16 cellular contexts compared by ENCODE assay signal in genomic region chr7:27239780-27240731, GRCh38. TPM values are rescaled to one million over a fixed set of nuclear protein-coding genes. Genes with fewer than 3 reads are reported as not detected.
DNase-seq lines count a peak whose midpoint lies in the region; ATAC-seq, FAIRE-seq and TF ChIP-seq lines count a peak whose summit lies in the region.
"Had no signal": no experiment of that assay in that cellular context is flagged by ENCODE, and none has a peak within 500 bp of the region (broad histone marks: within the 10 kb centered on the region; RNA-seq: fewer than 3 reads in every experiment).

No MANE protein-coding gene starts in this region.

- H3K4me1 Mint-ChIP-seq in T-helper 2 cell treated with Interferon-gamma antibody and Interleukin-4, amounts not matched to agents 5 μg/mL and 100 μg/mL, for 36 hours (ENCODE audit: low read depth): no peaks in the 10 kb centered on the region

- peak overlapping the region in 2 of 3 donors; percentile 10 to 48 for H3K4me3 ChIP-seq in breast epithelium
- H3K4me3 ChIP-seq in mammary epithelial cell (replicated peaks in 1 of 3; ENCODE audit: insufficient read depth in 1 of 3, low read depth in 2 of 3, low read length in 3 of 3): no peak overlapping the region
- H3K4me3 ChIP-seq in mesodermal cell (ENCODE audit: extremely low read depth, insufficient read depth, low read length, poor library complexity, severe bottlenecking): peak overlapping the region; percentile 27
- H3K4me3 ChIP-seq in stomach: peak overlapping the region in 3 of 4 donors; percentile 3 to 31 (median 11)
- H3K4me3 ChIP-seq: HAP-1 had no signal

- dilution Hi-C loops in mammary epithelial cell (cut with HindIII; ENCODE audit: low sequenced_read_pairs): loop anchor here (5.0 kb wide), 1 partner anchor 72 kb away; no protein-coding TSS in a partner anchor

- H4K20me1 ChIP-seq in mammary epithelial cell (ENCODE audit: insufficient read depth, low read length): no peaks in the 10 kb centered on the region

- no peaks in the 10 kb centered on the region for H3K9me3 Mint-ChIP-seq in T-helper 2 cell treated with Interferon-gamma antibody and Interleukin-4, amounts not matched to agents 5 μg/mL and 100 μg/mL, for 36 hours
- H3K9me3 Mint-ChIP-seq: T-helper 1 cell treated with Interleukin-12 subunit alpha and Interleukin-12 subunit beta and Interleukin-4 antibody, amounts not matched to agents 30 μg/mL and 1 μg/mL, for 36 hours had no signal

- no peak overlapping the region for H3K27ac Mint-ChIP-seq in T-helper 2 cell treated with Interferon-gamma antibody and Interleukin-4, amounts not matched to agents 5 μg/mL and 100 μg/mL, for 36 hours

- intact Hi-C loops in breast epithelium (cut with DNase I; ENCODE audit: low total_unique reads): no loop called here
- intact Hi-C loops in mammary epithelial cell (cut with micrococcal nuclease): no loop called here
- intact Hi-C loops in stomach (cut with DNase I; ENCODE audit: low total_unique reads): no loop called here

- no peak for FAIRE-seq in RCC 7860 (lab: Jason Lieb, UNC)

- no peak overlapping the region for H3K4me2 ChIP-seq in mammary epithelial cell (ENCODE audit: insufficient read depth, low read depth, low read length)

- no peak for TF ChIP-seq CTCF in breast epithelium (IDR thresholded peaks at IDR 0.05)
- TF ChIP-seq CTCF in mammary epithelial cell (conservative IDR thresholded peaks at IDR 0.05 in 1 of 2, IDR thresholded peaks at IDR 0.05 in 1 of 2; ENCODE audit: extremely low read depth in 1 of 2, insufficient read depth in 1 of 2, low read depth in 1 of 2, low read length in 2 of 2): no peak
- TF ChIP-seq CTCF in stomach (IDR thresholded peaks at IDR 0.05): no peak

- H3K9ac ChIP-seq in mammary epithelial cell (ENCODE audit: insufficient read depth, low read length): no peak overlapping the region

- no peaks in the 10 kb centered on the region for H3K36me3 Mint-ChIP-seq in T-helper 2 cell treated with Interferon-gamma antibody and Interleukin-4, amounts not matched to agents 5 μg/mL and 100 μg/mL, for 36 hours (ENCODE audit: low read depth)

- TF ChIP-seq EP300 in stomach (IDR thresholded peaks at IDR 0.05): no peak

- H2AFZ ChIP-seq in mammary epithelial cell (ENCODE audit: low read depth, low read length): no peak overlapping the region

- H3K27me3 ChIP-seq in breast epithelium (peaks cover 14 to 98% of the 10 kb centered on the region in 2 donors), mammary epithelial cell (ENCODE audit: insufficient read depth, low read length) (peaks cover 67% of the 10 kb centered on the region), stomach (peaks cover 36 to 100% (median 97%) of the 10 kb centered on the region in 3 donors)

- 14% methylated on average over 20 of the region's 33 CpGs for WGBS in mammary epithelial cell (ENCODE audit: low coverage, missing lambda C conversion rate)
- WGBS in mesodermal cell (ENCODE audit: insufficient coverage in 2 of 2), 2 experiments: 1% methylated on average over 26 to 28 of the region's 33 CpGs
- WGBS in stomach, 5 donors: 3 to 7% (median 5%) methylated on average over 25 to 33 of the region's 33 CpGs

- peaks cover 0 to 13% of the 10 kb centered on the region in 2 donors for H3K4me1 ChIP-seq in breast epithelium
- H3K4me1 ChIP-seq in mammary epithelial cell (ENCODE audit: insufficient read depth, low read length): peaks cover 14% of the 10 kb centered on the region
- peaks cover 41% of the 10 kb centered on the region for H3K4me1 ChIP-seq in mesodermal cell (ENCODE audit: control insufficient read depth, insufficient read depth, low read length, poor library complexity, severe bottlenecking)
- peaks cover 31 to 62% (median 47%) of the 10 kb centered on the region in 4 donors for H3K4me1 ChIP-seq in stomach

- H3K27ac ChIP-seq in breast epithelium: no peak overlapping the region
- H3K27ac ChIP-seq in mammary epithelial cell (ENCODE audit: insufficient read depth, low read depth, low read length): no peak overlapping the region
- no peak overlapping the region for H3K27ac ChIP-seq in mesodermal cell (ENCODE audit: low read depth, low read length, severe bottlenecking)
- H3K27ac ChIP-seq in stomach: no peak overlapping the region
- H3K27ac ChIP-seq: neutrophil had no signal

- no peak for DNase-seq in breast epithelium (ENCODE audit: low spot score in 2 of 2)
- no peak for DNase-seq in mammary epithelial cell
- no peak for DNase-seq in stomach
- DNase-seq in RCC 7860 (ENCODE audit: low spot score): no peak
- DNase-seq in T-helper 2 cell treated with Interferon-gamma antibody and Interleukin-4, amounts not matched to agents 5 μg/mL and 100 μg/mL, for 36 hours (ENCODE audit: low spot score): no peak
- DNase-seq: activated CD4-positive, alpha-beta T cell treated with anti-CD3 and anti-CD28 coated beads, Interleukin-2, amount 50 U/mL, for 1 hour; NCI-H226 had no signal

- peaks cover 89% of the 10 kb centered on the region for H3K27me3 Mint-ChIP-seq in T-helper 2 cell treated with Interferon-gamma antibody and Interleukin-4, amounts not matched to agents 5 μg/mL and 100 μg/mL, for 36 hours (ENCODE audit: low read depth)

- H3K9me3 ChIP-seq in breast epithelium: no peaks in the 10 kb centered on the region
- H3K9me3 ChIP-seq in mammary epithelial cell (replicated peaks; ENCODE audit: insufficient read depth, low read length): no peaks in the 10 kb centered on the region
- H3K9me3 ChIP-seq in mesodermal cell (ENCODE audit: control insufficient read depth, low read length): no peaks in the 10 kb centered on the region
- no peaks in the 10 kb centered on the region for H3K9me3 ChIP-seq in stomach
- H3K9me3 ChIP-seq: HAP-1, neutrophil had no signal

- H3K36me3 ChIP-seq in breast epithelium: no peaks in the 10 kb centered on the region
- no peaks in the 10 kb centered on the region for H3K36me3 ChIP-seq in mammary epithelial cell (ENCODE audit: insufficient read depth, low read length)
- no peaks in the 10 kb centered on the region for H3K36me3 ChIP-seq in mesodermal cell (ENCODE audit: control insufficient read depth, insufficient read depth, low read length)
- H3K36me3 ChIP-seq in stomach: no peaks in the 10 kb centered on the region
- H3K36me3 ChIP-seq: HAP-1, neutrophil had no signal

- ATAC-seq in SK-N-SH treated with all-trans-retinoic acid at 6 μM for 48 hours: peak; percentile 29
- no peak for ATAC-seq in GM19023 (IDR thresholded peaks at IDR 0.05; ENCODE audit: unreplicated experiment)
- ATAC-seq: Panc1 had no signal

- H3K4me3 Mint-ChIP-seq in T-helper 2 cell treated with Interferon-gamma antibody and Interleukin-4, amounts not matched to agents 5 μg/mL and 100 μg/mL, for 36 hours: no peak overlapping the region
- H3K4me3 Mint-ChIP-seq: T-helper 1 cell treated with Interleukin-12 subunit alpha and Interleukin-12 subunit beta and Interleukin-4 antibody, amounts not matched to agents 30 μg/mL and 1 μg/mL, for 36 hours had no signal

- CTCF ChIA-PET in mammary epithelial cell (lab: Charles Lee; ENCODE audit: low non-redundant PET): no interaction called here

- in situ Hi-C loops in mammary epithelial cell (cut with MboI; ENCODE audit: low sequenced_read_pairs in 2 of 2): no loop called here

- BruUV-seq in mammary epithelial cell (replicated peaks; lab: Mats Ljungman, UMichigan): no TSS peak

- no peaks in the 10 kb centered on the region for H3K79me2 ChIP-seq in mammary epithelial cell (ENCODE audit: insufficient read depth, low read length)

- TF ChIP-seq POLR2A in breast epithelium (IDR thresholded peaks at IDR 0.05) (no peak), stomach (IDR thresholded peaks at IDR 0.05) (no peak)

TF ChIP-seq in SK-N-SH treated with all-trans-retinoic acid at 6 μM for 48 hours, 23 proteins besides CTCF, POLR2A, EP300 and RAD21 (continues in another document):
- no peak for TF ChIP-seq TCF4 (CRISPR knock-in tag; IDR thresholded peaks at IDR 0.05; ENCODE audit: borderline replicate concordance)
- no peak for TF ChIP-seq ZC3H10 (CRISPR knock-in tag; IDR thresholded peaks at IDR 0.05)
- no peak for TF ChIP-seq TSHZ2 (CRISPR knock-in tag; IDR thresholded peaks at IDR 0.05)
- no peak for TF ChIP-seq ARNTL (CRISPR knock-in tag; IDR thresholded peaks at IDR 0.05; ENCODE audit: borderline replicate concordance, low read depth)

RNA-seq across cellular contexts. Expression of gene EVX1, which starts 2.5 kb away (rescaled TPM):
- total RNA-seq in breast epithelium (not detected), mammary epithelial cell (not detected), stomach (not detected)
- polyA plus RNA-seq in mammary epithelial cell (not detected), stomach (not detected)
- polyA minus RNA-seq in mammary epithelial cell: not detected
- 6.1 TPM for polyA plus RNA-seq in mesodermal cell (2013, experiment 1 of 2)
- 5.8 TPM for polyA plus RNA-seq in mesodermal cell (2013, experiment 2 of 2)
- total RNA-seq: chondrocyte, fibroblast of lung had no signal
- polyA plus RNA-seq: fibroblast of lung had no signal

RNA-seq across cellular contexts. Expression of gene HOXA13, which starts 40.2 kb away (rescaled TPM):
- total RNA-seq in breast epithelium (under 1 TPM in 2 of 3 donors, not detected in 1; 0.16 to 0.33 TPM), mammary epithelial cell (not detected), stomach (10 to 100 TPM in 1 of 5 donors, not detected in 4; 29.0 TPM)
- polyA plus RNA-seq in mammary epithelial cell (not detected), stomach (not detected)
- polyA minus RNA-seq in mammary epithelial cell: not detected
- polyA plus RNA-seq in mesodermal cell (2013, experiment 1 of 2): 2.6 TPM
- polyA plus RNA-seq in mesodermal cell (2013, experiment 2 of 2): 3.5 TPM
- total RNA-seq: chondrocyte, fibroblast of lung had no signal
- polyA plus RNA-seq: fibroblast of lung had no signal

RNA-seq across cellular contexts. Expression of gene HOXA11, which starts 55.0 kb away (rescaled TPM):
- total RNA-seq in breast epithelium (1 to 10 TPM in 1 of 3 donors, not detected in 2; 1.9 TPM), mammary epithelial cell (under 1 TPM; 0.17 to 0.96 TPM), stomach (1 to 10 TPM in 1 of 5 donors, not detected in 4; 5.2 TPM)
- polyA plus RNA-seq in mammary epithelial cell (0.12 TPM), stomach (not detected)
- not detected for polyA minus RNA-seq in mammary epithelial cell
- polyA plus RNA-seq in mesodermal cell (2013, experiment 1 of 2): 2.0 TPM
- 1.8 TPM for polyA plus RNA-seq in mesodermal cell (2013, experiment 2 of 2)
- total RNA-seq: chondrocyte, fibroblast of lung had no signal

Comparison
In these comparisons a context has a peak if more than half of its experiments do, and no peak if none do; other contexts are left out.
1. H3K4me3 ChIP-seq: peak in breast epithelium (2 of 3), mesodermal cell (single experiment) and stomach (3 of 4); none in mammary epithelial cell (0 of 3).